Comparison of ENCODE assay signal across 1 cellular context in the genomic region with DNA sequence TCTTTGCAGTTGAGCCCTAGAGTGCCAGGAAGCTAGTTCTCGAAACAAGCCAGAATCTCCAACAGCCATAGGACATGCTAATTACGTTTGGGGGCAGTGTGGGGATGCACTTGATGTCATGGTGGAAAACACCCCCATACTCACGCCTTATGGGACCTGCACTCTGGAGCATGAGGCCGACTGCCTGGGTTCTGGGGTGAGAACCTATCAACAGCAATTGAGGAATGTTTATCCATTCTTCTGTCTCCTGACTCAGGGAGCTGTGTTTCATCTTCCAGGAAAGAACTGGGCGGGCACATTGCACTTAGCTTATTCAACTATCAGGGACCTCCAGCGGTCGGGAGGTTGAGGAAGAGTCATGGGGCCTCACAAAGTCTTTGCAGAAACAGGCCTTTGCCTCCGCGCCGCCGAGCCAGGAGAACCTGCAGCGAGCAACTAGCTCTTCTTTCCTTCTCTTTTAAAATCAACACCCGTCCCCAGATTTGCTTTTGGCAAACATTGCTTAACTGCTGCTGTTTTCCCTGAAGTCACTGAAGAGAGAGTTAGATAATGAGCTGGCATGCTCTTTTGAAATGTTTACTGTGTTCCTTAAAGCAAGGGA.
A peak's percentile ranks its signal among the peaks of the same experiment; 100 is the strongest.
TF ChIP-seq lines count a peak whose summit lies in the region.

No MANE protein-coding gene starts in this region.

TF ChIP-seq in HepG2, 621 proteins besides CTCF, POLR2A, EP300 and RAD21 (continued from another document and continues in another):
- TF ChIP-seq, protein P1, sequence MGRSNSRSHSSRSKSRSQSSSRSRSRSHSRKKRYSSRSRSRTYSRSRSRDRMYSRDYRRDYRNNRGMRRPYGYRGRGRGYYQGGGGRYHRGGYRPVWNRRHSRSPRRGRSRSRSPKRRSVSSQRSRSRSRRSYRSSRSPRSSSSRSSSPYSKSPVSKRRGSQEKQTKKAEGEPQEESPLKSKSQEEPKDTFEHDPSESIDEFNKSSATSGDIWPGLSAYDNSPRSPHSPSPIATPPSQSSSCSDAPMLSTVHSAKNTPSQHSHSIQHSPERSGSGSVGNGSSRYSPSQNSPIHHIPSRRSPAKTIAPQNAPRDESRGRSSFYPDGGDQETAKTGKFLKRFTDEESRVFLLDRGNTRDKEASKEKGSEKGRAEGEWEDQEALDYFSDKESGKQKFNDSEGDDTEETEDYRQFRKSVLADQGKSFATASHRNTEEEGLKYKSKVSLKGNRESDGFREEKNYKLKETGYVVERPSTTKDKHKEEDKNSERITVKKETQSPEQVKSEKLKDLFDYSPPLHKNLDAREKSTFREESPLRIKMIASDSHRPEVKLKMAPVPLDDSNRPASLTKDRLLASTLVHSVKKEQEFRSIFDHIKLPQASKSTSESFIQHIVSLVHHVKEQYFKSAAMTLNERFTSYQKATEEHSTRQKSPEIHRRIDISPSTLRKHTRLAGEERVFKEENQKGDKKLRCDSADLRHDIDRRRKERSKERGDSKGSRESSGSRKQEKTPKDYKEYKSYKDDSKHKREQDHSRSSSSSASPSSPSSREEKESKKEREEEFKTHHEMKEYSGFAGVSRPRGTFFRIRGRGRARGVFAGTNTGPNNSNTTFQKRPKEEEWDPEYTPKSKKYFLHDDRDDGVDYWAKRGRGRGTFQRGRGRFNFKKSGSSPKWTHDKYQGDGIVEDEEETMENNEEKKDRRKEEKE (IDR thresholded peaks at IDR 0.05), result no peak
- TF ChIP-seq, protein P2, sequence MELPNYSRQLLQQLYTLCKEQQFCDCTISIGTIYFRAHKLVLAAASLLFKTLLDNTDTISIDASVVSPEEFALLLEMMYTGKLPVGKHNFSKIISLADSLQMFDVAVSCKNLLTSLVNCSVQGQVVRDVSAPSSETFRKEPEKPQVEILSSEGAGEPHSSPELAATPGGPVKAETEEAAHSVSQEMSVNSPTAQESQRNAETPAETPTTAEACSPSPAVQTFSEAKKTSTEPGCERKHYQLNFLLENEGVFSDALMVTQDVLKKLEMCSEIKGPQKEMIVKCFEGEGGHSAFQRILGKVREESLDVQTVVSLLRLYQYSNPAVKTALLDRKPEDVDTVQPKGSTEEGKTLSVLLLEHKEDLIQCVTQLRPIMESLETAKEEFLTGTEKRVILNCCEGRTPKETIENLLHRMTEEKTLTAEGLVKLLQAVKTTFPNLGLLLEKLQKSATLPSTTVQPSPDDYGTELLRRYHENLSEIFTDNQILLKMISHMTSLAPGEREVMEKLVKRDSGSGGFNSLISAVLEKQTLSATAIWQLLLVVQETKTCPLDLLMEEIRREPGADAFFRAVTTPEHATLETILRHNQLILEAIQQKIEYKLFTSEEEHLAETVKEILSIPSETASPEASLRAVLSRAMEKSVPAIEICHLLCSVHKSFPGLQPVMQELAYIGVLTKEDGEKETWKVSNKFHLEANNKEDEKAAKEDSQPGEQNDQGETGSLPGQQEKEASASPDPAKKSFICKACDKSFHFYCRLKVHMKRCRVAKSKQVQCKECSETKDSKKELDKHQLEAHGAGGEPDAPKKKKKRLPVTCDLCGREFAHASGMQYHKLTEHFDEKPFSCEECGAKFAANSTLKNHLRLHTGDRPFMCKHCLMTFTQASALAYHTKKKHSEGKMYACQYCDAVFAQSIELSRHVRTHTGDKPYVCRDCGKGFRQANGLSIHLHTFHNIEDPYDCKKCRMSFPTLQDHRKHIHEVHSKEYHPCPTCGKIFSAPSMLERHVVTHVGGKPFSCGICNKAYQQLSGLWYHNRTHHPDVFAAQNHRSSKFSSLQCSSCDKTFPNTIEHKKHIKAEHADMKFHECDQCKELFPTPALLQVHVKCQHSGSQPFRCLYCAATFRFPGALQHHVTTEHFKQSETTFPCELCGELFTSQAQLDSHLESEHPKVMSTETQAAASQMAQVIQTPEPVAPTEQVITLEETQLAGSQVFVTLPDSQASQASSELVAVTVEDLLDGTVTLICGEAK (IDR thresholded peaks at IDR 0.05), result no peak
- TF ChIP-seq, protein P2 (CRISPR knock-in tag; IDR thresholded peaks at IDR 0.05), result no peak
- TF ChIP-seq PHB2 (IDR thresholded peaks at IDR 0.05; ENCODE audit: partially characterized antibody), result no peak
- no peak for TF ChIP-seq THYN1 (CRISPR knock-in tag; IDR thresholded peaks at IDR 0.05; ENCODE audit: borderline replicate concordance, low read depth)
- TF ChIP-seq ZNF33A (CRISPR knock-in tag; IDR thresholded peaks at IDR 0.05; ENCODE audit: borderline replicate concordance), result no peak
- TF ChIP-seq HMGA1 (CRISPR knock-in tag; conservative IDR thresholded peaks at IDR 0.05), result no peak
- TF ChIP-seq PLRG1 (conservative IDR thresholded peaks at IDR 0.05), result no peak
- no peak for TF ChIP-seq ZFP36L2 (CRISPR knock-in tag; IDR thresholded peaks at IDR 0.05)
- TF ChIP-seq LCORL (IDR thresholded peaks at IDR 0.05), result no peak
- TF ChIP-seq LCORL (CRISPR knock-in tag; IDR thresholded peaks at IDR 0.05), result peak; percentile 80; the same call in 1 of the 2 replicates
- TF ChIP-seq EEA1 (CRISPR knock-in tag; IDR thresholded peaks at IDR 0.05; ENCODE audit: borderline replicate concordance), result no peak
- TF ChIP-seq, protein P3, sequence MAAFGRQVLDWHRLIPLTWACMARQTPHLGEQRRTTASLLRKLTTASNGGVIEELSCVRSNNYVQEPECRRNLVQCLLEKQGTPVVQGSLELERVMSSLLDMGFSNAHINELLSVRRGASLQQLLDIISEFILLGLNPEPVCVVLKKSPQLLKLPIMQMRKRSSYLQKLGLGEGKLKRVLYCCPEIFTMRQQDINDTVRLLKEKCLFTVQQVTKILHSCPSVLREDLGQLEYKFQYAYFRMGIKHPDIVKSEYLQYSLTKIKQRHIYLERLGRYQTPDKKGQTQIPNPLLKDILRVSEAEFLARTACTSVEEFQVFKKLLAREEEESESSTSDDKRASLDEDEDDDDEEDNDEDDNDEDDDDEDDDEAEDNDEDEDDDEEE (CRISPR knock-in tag; IDR thresholded peaks at IDR 0.05), result 0 out of 2 replicates have a peak, but pooled peaks have one; percentile 27
- no peak for TF ChIP-seq GABPB1 (CRISPR knock-in tag; IDR thresholded peaks at IDR 0.05)
- TF ChIP-seq, protein P4, sequence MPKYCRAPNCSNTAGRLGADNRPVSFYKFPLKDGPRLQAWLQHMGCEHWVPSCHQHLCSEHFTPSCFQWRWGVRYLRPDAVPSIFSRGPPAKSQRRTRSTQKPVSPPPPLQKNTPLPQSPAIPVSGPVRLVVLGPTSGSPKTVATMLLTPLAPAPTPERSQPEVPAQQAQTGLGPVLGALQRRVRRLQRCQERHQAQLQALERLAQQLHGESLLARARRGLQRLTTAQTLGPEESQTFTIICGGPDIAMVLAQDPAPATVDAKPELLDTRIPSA (CRISPR knock-in tag; IDR thresholded peaks at IDR 0.05; ENCODE audit: borderline replicate concordance), result no peak
- no peak for TF ChIP-seq TBX3 (IDR thresholded peaks at IDR 0.05; ENCODE audit: borderline replicate concordance)
- no peak for TF ChIP-seq ZNF446 (CRISPR knock-in tag; IDR thresholded peaks at IDR 0.05)
- peak; percentile 83 for TF ChIP-seq MTA1 (CRISPR knock-in tag; IDR thresholded peaks at IDR 0.05; ENCODE audit: borderline replicate concordance)
- TF ChIP-seq ZNF230 (CRISPR knock-in tag; IDR thresholded peaks at IDR 0.05), result peak; percentile 29; the same call in 1 of the 2 replicates
- TF ChIP-seq, protein P5, sequence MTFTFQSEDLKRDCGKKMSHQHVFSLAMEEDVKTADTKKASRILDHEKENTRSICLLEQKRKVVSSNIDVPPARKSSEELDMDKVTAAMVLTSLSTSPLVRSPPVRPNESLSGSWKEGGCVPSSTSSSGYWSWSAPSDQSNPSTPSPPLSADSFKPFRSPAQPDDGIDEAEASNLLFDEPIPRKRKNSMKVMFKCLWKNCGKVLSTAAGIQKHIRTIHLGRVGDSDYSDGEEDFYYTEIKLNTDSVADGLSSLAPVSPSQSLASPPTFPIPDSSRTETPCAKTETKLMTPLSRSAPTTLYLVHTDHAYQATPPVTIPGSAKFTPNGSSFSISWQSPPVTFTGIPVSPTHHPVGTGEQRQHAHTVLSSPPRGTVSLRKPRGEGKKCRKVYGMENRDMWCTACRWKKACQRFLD (CRISPR knock-in tag; IDR thresholded peaks at IDR 0.05; ENCODE audit: borderline replicate concordance), result no peak
- 0 out of 2 replicates have a peak, but pooled peaks have one; percentile 8 for TF ChIP-seq DNMT1 (CRISPR knock-in tag; IDR thresholded peaks at IDR 0.05)
- TF ChIP-seq, protein P6, sequence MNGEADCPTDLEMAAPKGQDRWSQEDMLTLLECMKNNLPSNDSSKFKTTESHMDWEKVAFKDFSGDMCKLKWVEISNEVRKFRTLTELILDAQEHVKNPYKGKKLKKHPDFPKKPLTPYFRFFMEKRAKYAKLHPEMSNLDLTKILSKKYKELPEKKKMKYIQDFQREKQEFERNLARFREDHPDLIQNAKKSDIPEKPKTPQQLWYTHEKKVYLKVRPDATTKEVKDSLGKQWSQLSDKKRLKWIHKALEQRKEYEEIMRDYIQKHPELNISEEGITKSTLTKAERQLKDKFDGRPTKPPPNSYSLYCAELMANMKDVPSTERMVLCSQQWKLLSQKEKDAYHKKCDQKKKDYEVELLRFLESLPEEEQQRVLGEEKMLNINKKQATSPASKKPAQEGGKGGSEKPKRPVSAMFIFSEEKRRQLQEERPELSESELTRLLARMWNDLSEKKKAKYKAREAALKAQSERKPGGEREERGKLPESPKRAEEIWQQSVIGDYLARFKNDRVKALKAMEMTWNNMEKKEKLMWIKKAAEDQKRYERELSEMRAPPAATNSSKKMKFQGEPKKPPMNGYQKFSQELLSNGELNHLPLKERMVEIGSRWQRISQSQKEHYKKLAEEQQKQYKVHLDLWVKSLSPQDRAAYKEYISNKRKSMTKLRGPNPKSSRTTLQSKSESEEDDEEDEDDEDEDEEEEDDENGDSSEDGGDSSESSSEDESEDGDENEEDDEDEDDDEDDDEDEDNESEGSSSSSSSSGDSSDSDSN (CRISPR knock-in tag; IDR thresholded peaks at IDR 0.05), result peak; percentile 50
- TF ChIP-seq ZSCAN22 (CRISPR knock-in tag; IDR thresholded peaks at IDR 0.05), result no peak
- no peak for TF ChIP-seq TAF1 (CRISPR knock-in tag; IDR thresholded peaks at IDR 0.05)
- no peak for TF ChIP-seq HNRNPLL (IDR thresholded peaks at IDR 0.05; ENCODE audit: low read depth, low read length, poor library complexity, severe bottlenecking)
- peak; percentile 49; the same call in 1 of the 2 replicates for TF ChIP-seq HOXA3 (CRISPR knock-in tag; IDR thresholded peaks at IDR 0.05)
- peak; percentile 26; the same call in 1 of the 2 replicates for TF ChIP-seq KMT2B (CRISPR knock-in tag; IDR thresholded peaks at IDR 0.05)
- TF ChIP-seq, protein P7, sequence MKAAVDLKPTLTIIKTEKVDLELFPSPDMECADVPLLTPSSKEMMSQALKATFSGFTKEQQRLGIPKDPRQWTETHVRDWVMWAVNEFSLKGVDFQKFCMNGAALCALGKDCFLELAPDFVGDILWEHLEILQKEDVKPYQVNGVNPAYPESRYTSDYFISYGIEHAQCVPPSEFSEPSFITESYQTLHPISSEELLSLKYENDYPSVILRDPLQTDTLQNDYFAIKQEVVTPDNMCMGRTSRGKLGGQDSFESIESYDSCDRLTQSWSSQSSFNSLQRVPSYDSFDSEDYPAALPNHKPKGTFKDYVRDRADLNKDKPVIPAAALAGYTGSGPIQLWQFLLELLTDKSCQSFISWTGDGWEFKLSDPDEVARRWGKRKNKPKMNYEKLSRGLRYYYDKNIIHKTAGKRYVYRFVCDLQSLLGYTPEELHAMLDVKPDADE (CRISPR knock-in tag; IDR thresholded peaks at IDR 0.05), result no peak
- TF ChIP-seq CHD4 (IDR thresholded peaks at IDR 0.05; ENCODE audit: borderline replicate concordance, low read length), result no peak
- no peak for TF ChIP-seq IKZF4 (CRISPR knock-in tag; IDR thresholded peaks at IDR 0.05; ENCODE audit: borderline replicate concordance, low read depth, not compliant biosample characterization)
- TF ChIP-seq ZFY (CRISPR knock-in tag; IDR thresholded peaks at IDR 0.05), result peak; percentile 61; the same call in 1 of the 2 replicates
- TF ChIP-seq, protein P8, sequence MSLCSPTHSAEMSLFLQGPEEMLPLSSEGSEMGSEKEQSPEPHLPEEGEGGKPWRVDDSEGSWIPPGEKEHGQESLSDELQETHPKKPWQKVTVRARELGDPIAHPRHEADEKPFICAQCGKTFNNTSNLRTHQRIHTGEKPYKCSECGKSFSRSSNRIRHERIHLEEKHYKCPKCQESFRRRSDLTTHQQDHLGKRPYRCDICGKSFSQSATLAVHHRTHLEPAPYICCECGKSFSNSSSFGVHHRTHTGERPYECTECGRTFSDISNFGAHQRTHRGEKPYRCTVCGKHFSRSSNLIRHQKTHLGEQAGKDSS (CRISPR knock-in tag; IDR thresholded peaks at IDR 0.05; ENCODE audit: borderline replicate concordance, low read depth), result peak; percentile 85; the same call in 1 of the 2 replicates
- no peak for TF ChIP-seq MAFF (IDR thresholded peaks at IDR 0.05; ENCODE audit: low read depth, low read length)
- TF ChIP-seq SRSF1 (optimal IDR thresholded peaks at IDR 0.05; ENCODE audit: low read depth, low read length), result no peak
- TF ChIP-seq ZNF274 (CRISPR knock-in tag; IDR thresholded peaks at IDR 0.05), result no peak
- TF ChIP-seq ZNF878 (CRISPR knock-in tag; IDR thresholded peaks at IDR 0.05), result no peak
